In the genomic region with DNA sequence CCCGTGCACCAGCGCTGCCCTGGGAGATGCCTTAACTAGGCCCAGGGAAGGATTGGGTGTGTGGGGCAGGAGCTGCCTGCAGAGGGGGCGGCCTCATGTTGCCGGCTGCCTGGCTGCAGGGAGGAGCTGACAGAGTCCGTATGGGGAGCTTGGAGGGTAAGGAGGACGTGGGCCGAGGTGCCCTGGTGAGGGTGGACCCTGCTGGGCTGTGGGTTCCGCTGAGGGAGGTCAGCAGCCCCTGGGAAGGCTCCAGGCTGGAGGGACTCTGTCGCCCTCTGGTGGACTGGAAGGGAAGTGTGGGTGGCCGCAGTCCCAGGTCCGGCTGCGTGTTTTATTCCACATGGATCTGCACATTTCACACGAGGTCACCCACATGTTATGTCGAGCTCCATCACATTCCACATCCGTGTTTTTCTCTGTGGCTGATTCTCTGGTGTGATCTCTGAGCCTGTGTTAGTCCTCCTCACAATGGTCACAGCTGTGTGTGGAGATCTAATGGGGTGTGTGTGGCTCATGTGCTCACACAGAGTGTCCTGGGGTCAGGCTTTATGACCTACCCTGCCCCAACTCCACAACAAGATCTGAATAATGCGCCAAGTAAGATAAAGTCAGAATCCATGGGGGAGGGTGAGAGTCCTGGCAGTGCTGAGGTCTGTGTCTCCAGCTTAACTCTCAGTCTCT, we compare ENCODE assay signal across 2 cellular contexts.
TF ChIP-seq lines count a peak whose summit lies in the region.

No MANE protein-coding gene starts in this region.

TF ChIP-seq in endothelial cell of umbilical vein, 7 proteins besides CTCF, POLR2A, EP300 and RAD21 (continued from another document):
- no peak for TF ChIP-seq FOS (IDR thresholded peaks at IDR 0.05; ENCODE audit: borderline replicate concordance, insufficient read depth, low read length)
TF ChIP-seq in endothelial cell of umbilical vein: peak in this region for 0.

TF ChIP-seq in neural cell, 6 proteins besides CTCF, POLR2A, EP300 and RAD21 (continued from another document):
- TF ChIP-seq, protein P1, sequence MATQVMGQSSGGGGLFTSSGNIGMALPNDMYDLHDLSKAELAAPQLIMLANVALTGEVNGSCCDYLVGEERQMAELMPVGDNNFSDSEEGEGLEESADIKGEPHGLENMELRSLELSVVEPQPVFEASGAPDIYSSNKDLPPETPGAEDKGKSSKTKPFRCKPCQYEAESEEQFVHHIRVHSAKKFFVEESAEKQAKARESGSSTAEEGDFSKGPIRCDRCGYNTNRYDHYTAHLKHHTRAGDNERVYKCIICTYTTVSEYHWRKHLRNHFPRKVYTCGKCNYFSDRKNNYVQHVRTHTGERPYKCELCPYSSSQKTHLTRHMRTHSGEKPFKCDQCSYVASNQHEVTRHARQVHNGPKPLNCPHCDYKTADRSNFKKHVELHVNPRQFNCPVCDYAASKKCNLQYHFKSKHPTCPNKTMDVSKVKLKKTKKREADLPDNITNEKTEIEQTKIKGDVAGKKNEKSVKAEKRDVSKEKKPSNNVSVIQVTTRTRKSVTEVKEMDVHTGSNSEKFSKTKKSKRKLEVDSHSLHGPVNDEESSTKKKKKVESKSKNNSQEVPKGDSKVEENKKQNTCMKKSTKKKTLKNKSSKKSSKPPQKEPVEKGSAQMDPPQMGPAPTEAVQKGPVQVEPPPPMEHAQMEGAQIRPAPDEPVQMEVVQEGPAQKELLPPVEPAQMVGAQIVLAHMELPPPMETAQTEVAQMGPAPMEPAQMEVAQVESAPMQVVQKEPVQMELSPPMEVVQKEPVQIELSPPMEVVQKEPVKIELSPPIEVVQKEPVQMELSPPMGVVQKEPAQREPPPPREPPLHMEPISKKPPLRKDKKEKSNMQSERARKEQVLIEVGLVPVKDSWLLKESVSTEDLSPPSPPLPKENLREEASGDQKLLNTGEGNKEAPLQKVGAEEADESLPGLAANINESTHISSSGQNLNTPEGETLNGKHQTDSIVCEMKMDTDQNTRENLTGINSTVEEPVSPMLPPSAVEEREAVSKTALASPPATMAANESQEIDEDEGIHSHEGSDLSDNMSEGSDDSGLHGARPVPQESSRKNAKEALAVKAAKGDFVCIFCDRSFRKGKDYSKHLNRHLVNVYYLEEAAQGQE (IDR thresholded peaks at IDR 0.05; ENCODE audit: borderline replicate concordance), result no peak
